ENCODE assay signal across 9 cellular contexts in the genomic region with DNA sequence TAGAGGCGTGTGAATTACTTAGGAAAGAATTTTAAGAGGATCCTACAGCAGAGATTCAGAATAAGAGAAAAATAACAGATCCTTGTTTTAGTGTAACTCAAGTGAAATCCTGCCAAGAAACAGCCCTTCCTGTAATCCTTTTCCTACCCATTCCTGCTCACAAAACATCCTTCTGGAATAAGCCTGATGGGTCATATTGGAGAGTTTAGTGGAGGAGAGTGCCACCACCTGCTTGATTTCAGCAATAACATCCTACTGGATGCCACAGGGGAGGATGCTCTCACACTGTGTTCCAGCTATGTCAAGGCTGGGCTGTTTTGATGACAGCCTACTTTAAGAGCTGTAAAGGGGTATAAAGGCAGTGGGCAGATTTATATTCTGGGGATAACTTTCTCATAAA. TPM values are rescaled to one million over a fixed set of nuclear protein-coding genes. Genes with fewer than 3 reads are reported as not detected.
A peak's percentile ranks its signal among the peaks of the same experiment; 100 is the strongest.
DNase-seq lines count a peak whose midpoint lies in the region; ATAC-seq and TF ChIP-seq lines count a peak whose summit lies in the region.
"Had no signal": no experiment of that assay in that cellular context is flagged by ENCODE, and none has a peak within 500 bp of the region (broad histone marks: within the 10 kb centered on the region; RNA-seq: fewer than 3 reads in every experiment).

No MANE protein-coding gene starts in this region.

- H3K36me3 ChIP-seq in ovary: no peaks in the 10 kb centered on the region

- H3K27ac ChIP-seq in ovary: no peak overlapping the region

- intact Hi-C loops in Calu3 (cut with micrococcal nuclease; ENCODE audit: unreplicated experiment): loop anchor here (1.0 to 10.0 kb wide), 4 partner anchors 90 to 780 kb away; no protein-coding TSS in a partner anchor
- intact Hi-C loops in ovary (cut with DNase I): loop anchor here in 1 of 4 donors (10.0 kb wide), 1 partner anchor 60 kb away; no protein-coding TSS in a partner anchor

- DNase-seq in Calu3: peak; percentile 28
- peak; percentile 82 for DNase-seq in NCI-H82 (lab: John Stamatoyannopoulos, UW)
- DNase-seq in epidermal melanocyte (ENCODE audit: insufficient read length, low spot score): peak; percentile 29
- DNase-seq in ovary: peak in 3 of 5 donors; percentile 20 to 27 (median 21)
- no peak for DNase-seq in EL

- TF ChIP-seq POLR2A in ovary (IDR thresholded peaks at IDR 0.05): no peak

- BruUV-seq in Calu3 (replicated peaks; lab: Mats Ljungman, UMichigan): no TSS peak

- no peak overlapping the region for H3K4me3 ChIP-seq in ovary

- WGBS in ovary, 3 donors: 27 to 32% (median 27%) methylated on average over 1 of the region's 1 CpG

- no peaks in the 10 kb centered on the region for H3K36me3 Mint-ChIP-seq in Calu3 (ENCODE audit: insufficient read depth, unreplicated experiment)
- H3K36me3 Mint-ChIP-seq: activated naive CD4-positive, alpha-beta T cell treated with anti-CD3 and anti-CD28 coated beads, Interleukin-2, amount 50 U/mL, for 24 hours had no signal

- peaks cover 6% of the 10 kb centered on the region for H3K27me3 Mint-ChIP-seq in Calu3 (ENCODE audit: unreplicated experiment)
- H3K27me3 Mint-ChIP-seq: activated naive CD4-positive, alpha-beta T cell treated with anti-CD3 and anti-CD28 coated beads, Interleukin-2, amount 50 U/mL, for 24 hours had no signal

- no peaks in the 10 kb centered on the region for H3K9me3 ChIP-seq in ovary

- TF ChIP-seq EP300 in ovary (IDR thresholded peaks at IDR 0.05): no peak

- H3K27me3 ChIP-seq in ovary: no peaks in the 10 kb centered on the region

- no peaks in the 10 kb centered on the region for H3K4me1 Mint-ChIP-seq in Calu3 (ENCODE audit: low read depth, unreplicated experiment)
- H3K4me1 Mint-ChIP-seq: activated naive CD4-positive, alpha-beta T cell treated with anti-CD3 and anti-CD28 coated beads, Interleukin-2, amount 50 U/mL, for 24 hours had no signal

- no peak overlapping the region for H3K27ac Mint-ChIP-seq in Calu3 (ENCODE audit: unreplicated experiment)
- H3K27ac Mint-ChIP-seq: activated naive CD4-positive, alpha-beta T cell treated with anti-CD3 and anti-CD28 coated beads, Interleukin-2, amount 50 U/mL, for 24 hours had no signal

- H3K4me3 Mint-ChIP-seq in Calu3 (ENCODE audit: low read depth, unreplicated experiment): no peak overlapping the region
- H3K4me3 Mint-ChIP-seq: activated naive CD4-positive, alpha-beta T cell treated with anti-CD3 and anti-CD28 coated beads, Interleukin-2, amount 50 U/mL, for 24 hours had no signal

- CTCF ChIA-PET in Calu3 (lab: Charles Lee): interaction anchor here (0.7 to 1.1 kb wide), 3 partner anchors 263 to 833 kb away, joined by 3 to 8 read pairs (median 4); no protein-coding TSS in a partner anchor

- ATAC-seq in HG03175 (IDR thresholded peaks at IDR 0.05; ENCODE audit: unreplicated experiment): peak; percentile 45
- ATAC-seq in esophagus mucosa: no peak
- no peak for ATAC-seq in GM21423 (IDR thresholded peaks at IDR 0.05; ENCODE audit: unreplicated experiment)

- TF ChIP-seq CTCF in Calu3 (IDR thresholded peaks at IDR 0.05; ENCODE audit: unreplicated experiment) (peak; percentile 26), ovary (IDR thresholded peaks at IDR 0.05) (peak in 1 of 3 donors; percentile 47)

- no peaks in the 10 kb centered on the region for H3K4me1 ChIP-seq in ovary (ENCODE audit: insufficient read depth)

- no peaks in the 10 kb centered on the region for H3K9me3 Mint-ChIP-seq in Calu3 (ENCODE audit: low read depth, unreplicated experiment)

RNA-seq across cellular contexts. Expression of a gene that starts 54.8 kb away (rescaled TPM):
- total RNA-seq in Calu3 (2022): not detected in 2 replicates
- total RNA-seq in ovary: 1 to 10 TPM; 2.4 to 5.4 (median 3.2) TPM
- 10 to 100 TPM in 1 of 2 donors, 1 to 10 TPM in 1; 7.0 to 11.8 TPM for polyA plus RNA-seq in ovary
- 0.36 TPM for total RNA-seq in esophagus mucosa
